In genomic region chr19:58474997-58475713, GRCh38 we compare ENCODE assay signal across 8 cellular contexts. TPM values are rescaled to one million over a fixed set of nuclear protein-coding genes. Genes with fewer than 3 reads are reported as not detected.
A peak's percentile ranks its signal among the peaks of the same experiment; 100 is the strongest.
DNase-seq lines count a peak whose midpoint lies in the region; ATAC-seq, FAIRE-seq and TF ChIP-seq lines count a peak whose summit lies in the region.

No MANE protein-coding gene starts in this region.

- no peaks in the 10 kb centered on the region for H3K27me3 Mint-ChIP-seq in natural killer cell (ENCODE audit: low read depth in 2 of 2)

- H3K36me3 Mint-ChIP-seq in natural killer cell, result no peaks in the 10 kb centered on the region

- no peak for TF ChIP-seq EP300 in Ishikawa (IDR thresholded peaks at IDR 0.05; ENCODE audit: borderline replicate concordance)

- intact Hi-C loops in natural killer cell (cut with micrococcal nuclease), result loop anchor here (1.0 to 2.0 kb wide), 2 partner anchors 34 to 98 kb away; partner anchors contain the start of genes MZF1 and ZNF132

- H3K27ac ChIP-seq in cingulate gyrus (ENCODE audit: low read depth, low read length), result peak overlapping the region; percentile 89

- no peak for TF ChIP-seq RAD21 in Ishikawa (IDR thresholded peaks at IDR 0.05; ENCODE audit: low read depth)

- DNase-seq in natural killer cell, result no peak
- no peak for DNase-seq in central memory CD4-positive, alpha-beta T cell
- DNase-seq in NCI-H187 (lab: John Stamatoyannopoulos, UW), result no peak
- DNase-seq in DMS 273 treated with DMSO at 0.1 percent for 48 hours (lab: John Stamatoyannopoulos, UW), result no peak
- no peak for DNase-seq in GM19239 (ENCODE audit: insufficient read length, low spot score)

- FAIRE-seq in GM19239 (lab: Jason Lieb, UNC), result no peak

- no peaks in the 10 kb centered on the region for H3K9me3 Mint-ChIP-seq in natural killer cell

- peak; percentile 2 for ATAC-seq in GM19372 (IDR thresholded peaks at IDR 0.05; ENCODE audit: low read depth, unreplicated experiment)
- ATAC-seq in natural killer cell, result peak; percentile 6 to 16 (median 15)

- peaks cover 8 to 18% of the 10 kb centered on the region in 2 donors for H3K4me1 Mint-ChIP-seq in natural killer cell

- peak overlapping the region; percentile 93 for H3K4me3 Mint-ChIP-seq in natural killer cell

- TF ChIP-seq CTCF in natural killer cell (IDR thresholded peaks at IDR 0.05), result no peak

- peak overlapping the region; percentile 94 to 99 for H3K27ac Mint-ChIP-seq in natural killer cell

TF ChIP-seq in Ishikawa, 13 proteins besides CTCF, POLR2A, EP300 and RAD21:
- TF ChIP-seq MAX (IDR thresholded peaks at IDR 0.05) (peak; percentile 8; the same call in 1 of the 2 replicates), YY1 (IDR thresholded peaks at IDR 0.05; ENCODE audit: low read depth) (no peak), FOXM1 (IDR thresholded peaks at IDR 0.05; ENCODE audit: borderline replicate concordance, low read depth) (no peak)
TF ChIP-seq in Ishikawa: peak in this region for 1.

RNA-seq across cellular contexts. Expression of gene ZNF446, which starts 1.0 kb away (rescaled TPM):
- total RNA-seq in natural killer cell, result 10 to 100 TPM; 11.9 to 14.5 (median 13.5) TPM

RNA-seq across cellular contexts. Expression of gene ZNF324, which starts 8.3 kb away (rescaled TPM):
- 10 to 100 TPM; 21.3 to 23.7 (median 23.3) TPM for total RNA-seq in natural killer cell

RNA-seq across cellular contexts. Expression of gene ZNF324B, which starts 23.7 kb away (rescaled TPM):
- 10 to 100 TPM; 10.4 to 11.4 (median 11.4) TPM for total RNA-seq in natural killer cell

RNA-seq across cellular contexts. Expression of gene ZNF132, which starts 35.2 kb away (rescaled TPM):
- 1 to 10 TPM in 2 of 3 donors, under 1 TPM in 1; 0.88 to 1.6 (median 1.5) TPM for total RNA-seq in natural killer cell

RNA-seq across cellular contexts. Expression of gene SLC27A5, which starts 36.6 kb away (rescaled TPM):
- total RNA-seq in natural killer cell, result 1 to 10 TPM; 4.6 to 7.0 (median 4.7) TPM
